In genomic region chr12:93467351-93468007, GRCh38 we compare ENCODE assay signal across 8 cellular contexts. TPM values are rescaled to one million over a fixed set of nuclear protein-coding genes. Genes with fewer than 3 reads are reported as not detected.
DNase-seq lines count a peak whose midpoint lies in the region; ATAC-seq, FAIRE-seq and TF ChIP-seq lines count a peak whose summit lies in the region.

TSS of gene MRPL42 (plus strand) at chr12:93467514. CDS start at chr12:93469286, 1,772 bp downstream.

- peaks cover 19% of the 10 kb centered on the region for H3K4me1 ChIP-seq in psoas muscle

- peaks cover 0 to 33% of the 10 kb centered on the region in 2 donors for H3K36me3 ChIP-seq in psoas muscle (ENCODE audit: insufficient read depth in 1 of 2, low read depth in 1 of 2)

- no peaks in the 10 kb centered on the region for H3K9me3 ChIP-seq in psoas muscle

- peak within 1 kb of the TSS; percentile 96 for H3K27ac Mint-ChIP-seq in T-helper 1 cell treated with Interleukin-12 subunit alpha and Interleukin-12 subunit beta and Interleukin-4 antibody, amounts not matched to agents 30 μg/mL and 1 μg/mL, for 36 hours

- intact Hi-C loops in left ventricle myocardium superior (cut with micrococcal nuclease) (no loop called here), psoas muscle (cut with DNase I) (no loop called here)

- H3K27ac ChIP-seq in psoas muscle = peak within 1 kb of the TSS; percentile 95

- in situ Hi-C loops in GM13977 (cut with MboI; ENCODE audit: low pct_unique_long_range_greater_than_20kb, low sequenced_read_pairs, unreplicated experiment) = no loop called here

- peaks cover 15% of the 10 kb centered on the region for H3K36me3 Mint-ChIP-seq in T-helper 1 cell treated with Interleukin-12 subunit alpha and Interleukin-12 subunit beta and Interleukin-4 antibody, amounts not matched to agents 30 μg/mL and 1 μg/mL, for 36 hours (ENCODE audit: low read depth)

- H3K4me3 Mint-ChIP-seq in T-helper 1 cell treated with Interleukin-12 subunit alpha and Interleukin-12 subunit beta and Interleukin-4 antibody, amounts not matched to agents 30 μg/mL and 1 μg/mL, for 36 hours = peak within 1 kb of the TSS; percentile 89

- DNase-seq in GM13977 (ENCODE audit: low spot score) (peak; percentile 76), NCI-H146 (lab: John Stamatoyannopoulos, UW) (peak; percentile 88), amniotic stem cell (lab: John Stamatoyannopoulos, UW) (peak; percentile 48), left ventricle myocardium superior (peak; percentile 95), psoas muscle (peak; percentile 90 to 94), urothelium cell line (ENCODE audit: low spot score) (peak; percentile 81)

- WGBS in psoas muscle, 3 donors = 0 to 1% (median 0%) methylated on average over 36 of the region's 36 CpGs

- H3K4me3 ChIP-seq in psoas muscle = peak within 1 kb of the TSS; percentile 92

- FAIRE-seq in urothelium cell line (lab: Jason Lieb, UNC) = no peak

- TF ChIP-seq CTCF in GM13977 (IDR thresholded peaks at IDR 0.05; ENCODE audit: extremely low read depth, insufficient read depth, missing control alignments) = peak; percentile 77
- peak; percentile 69 for TF ChIP-seq CTCF in psoas muscle (IDR thresholded peaks at IDR 0.05)

- no peaks in the 10 kb centered on the region for H3K27me3 Mint-ChIP-seq in T-helper 1 cell treated with Interleukin-12 subunit alpha and Interleukin-12 subunit beta and Interleukin-4 antibody, amounts not matched to agents 30 μg/mL and 1 μg/mL, for 36 hours (ENCODE audit: low read depth)

- no peaks in the 10 kb centered on the region for H3K9me3 Mint-ChIP-seq in T-helper 1 cell treated with Interleukin-12 subunit alpha and Interleukin-12 subunit beta and Interleukin-4 antibody, amounts not matched to agents 30 μg/mL and 1 μg/mL, for 36 hours

- peak; percentile 81 for ATAC-seq in HG02870 (IDR thresholded peaks at IDR 0.05; ENCODE audit: unreplicated experiment)
- ATAC-seq in left ventricle myocardium superior = peak; percentile 97
- peak; percentile 96 to 98 (median 98) for ATAC-seq in psoas muscle

- peaks cover 31% of the 10 kb centered on the region for H3K4me1 Mint-ChIP-seq in T-helper 1 cell treated with Interleukin-12 subunit alpha and Interleukin-12 subunit beta and Interleukin-4 antibody, amounts not matched to agents 30 μg/mL and 1 μg/mL, for 36 hours (ENCODE audit: low read depth)

- H3K27me3 ChIP-seq in psoas muscle (ENCODE audit: insufficient read depth in 3 of 3, low read length in 2 of 3) = no peaks in the 10 kb centered on the region

RNA-seq across cellular contexts. Expression of gene MRPL42, which starts in this region (rescaled TPM):
- total RNA-seq in left ventricle myocardium superior = 44.7 TPM
- 10 to 100 TPM; 22.7 to 37.3 (median 24.1) TPM for total RNA-seq in psoas muscle
- 10 to 100 TPM; 27.5 to 48.3 (median 38.3) TPM for polyA plus RNA-seq in psoas muscle

Comparison
In these comparisons a context has a peak if more than half of its experiments do, and no peak if none do; other contexts are left out.
1. Peak in every context shown above with its lines: DNase-seq, ATAC-seq, H3K4me3 ChIP-seq and H3K27ac ChIP-seq.